In the genomic region with DNA sequence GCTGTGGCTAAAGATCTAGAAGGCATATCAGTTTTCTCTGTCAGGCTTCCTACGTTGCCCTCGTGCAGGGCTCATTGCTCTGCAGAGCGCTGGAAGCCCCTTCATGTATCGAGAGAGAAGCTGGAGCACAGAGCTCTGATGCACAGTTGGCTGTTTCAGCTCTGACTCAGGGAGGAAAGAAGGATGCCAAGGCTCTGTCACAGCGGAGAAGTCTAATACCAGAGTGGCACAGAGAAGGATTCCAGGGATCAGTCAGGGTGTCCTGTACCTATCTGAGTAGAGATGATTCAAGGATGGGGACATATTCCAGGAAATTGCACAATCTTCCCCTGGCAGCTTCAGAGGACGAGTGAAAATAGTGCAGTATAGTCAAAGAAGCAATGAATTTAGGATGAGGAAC, we compare ENCODE assay signal across 14 cellular contexts.
A peak's percentile ranks its signal among the peaks of the same experiment; 100 is the strongest.
DNase-seq lines count a peak whose midpoint lies in the region; ATAC-seq and TF ChIP-seq lines count a peak whose summit lies in the region.
"Had no signal": no experiment of that assay in that cellular context is flagged by ENCODE, and none has a peak within 500 bp of the region (broad histone marks: within the 10 kb centered on the region; RNA-seq: fewer than 3 reads in every experiment).

No MANE protein-coding gene starts in this region.

- H3K79me2 ChIP-seq in GM23248 (ENCODE audit: insufficient read depth) (no peaks in the 10 kb centered on the region), PC-3 (ENCODE audit: low read length) (no peaks in the 10 kb centered on the region)

- H3K9ac ChIP-seq in GM23248 (no peak overlapping the region), PC-3 (ENCODE audit: low read length) (no peak overlapping the region), neuronal stem cell (ENCODE audit: low read depth, low read length, poor library complexity) (no peak overlapping the region)

- H4K91ac ChIP-seq in neuronal stem cell (ENCODE audit: low read depth, low read length, poor library complexity), result no peak overlapping the region

- no peak overlapping the region for H3K27ac ChIP-seq in GM23248
- peak overlapping the region; percentile 34 for H3K27ac ChIP-seq in PC-3 (ENCODE audit: low read length)
- H3K27ac ChIP-seq in sigmoid colon, result peak overlapping the region in 3 of 4 donors; percentile 45 to 61 (median 60)
- no peak overlapping the region for H3K27ac ChIP-seq in neuronal stem cell (replicated peaks; ENCODE audit: low read length)
- H3K27ac ChIP-seq: epithelial cell of prostate, PC-9 had no signal

- H2BK5ac ChIP-seq in neuronal stem cell (ENCODE audit: low read length), result no peak overlapping the region

- H3K27me3 ChIP-seq in GM23248 (replicated peaks; ENCODE audit: insufficient read depth), result peaks cover 19% of the 10 kb centered on the region
- H3K27me3 ChIP-seq in PC-3 (ENCODE audit: low read length), result no peaks in the 10 kb centered on the region
- H3K27me3 ChIP-seq in sigmoid colon, result no peaks in the 10 kb centered on the region
- H3K27me3 ChIP-seq in neuronal stem cell (ENCODE audit: control insufficient read depth in 3 of 3, insufficient read depth in 3 of 3, low read depth in 1 of 3, low read length in 3 of 3), result no peaks in the 10 kb centered on the region

- H3K4me1 Mint-ChIP-seq in osteocyte (ENCODE audit: unreplicated experiment), result peaks cover 16% of the 10 kb centered on the region
- H3K4me1 Mint-ChIP-seq: CD8-positive, alpha-beta memory T cell; mesothelial cell of epicardium had no signal

- no peak overlapping the region for H3K27ac Mint-ChIP-seq in osteocyte (ENCODE audit: unreplicated experiment)
- H3K27ac Mint-ChIP-seq: activated CD8-positive, alpha-beta T cell treated with anti-CD3 and anti-CD28 coated beads for 36 hours; mesothelial cell of epicardium had no signal

- no peak overlapping the region for H2BK12ac ChIP-seq in neuronal stem cell (ENCODE audit: low read length)

- H3K4me1 ChIP-seq in GM23248 (ENCODE audit: insufficient read depth) (peaks cover 21% of the 10 kb centered on the region), PC-3 (ENCODE audit: insufficient read depth, low read length) (peaks cover 44% of the 10 kb centered on the region), sigmoid colon (peaks cover 0 to 45% (median 27%) of the 10 kb centered on the region in 4 donors), neuronal stem cell (ENCODE audit: control insufficient read depth in 2 of 2, insufficient read depth in 1 of 2, low read depth in 1 of 2, low read length in 2 of 2) (peaks cover 0 to 4% of the 10 kb centered on the region in 2 donors)

- no peak overlapping the region for H3K18ac ChIP-seq in neuronal stem cell (ENCODE audit: low read length)

- BruUV-seq in PC-3 (replicated peaks; lab: Mats Ljungman, UMichigan), result no TSS peak

- TF ChIP-seq POLR2A in sigmoid colon (IDR thresholded peaks at IDR 0.05), result no peak

- H3F3A ChIP-seq in GM23248 (ENCODE audit: insufficient read depth), result peaks cover 28% of the 10 kb centered on the region
- peaks cover 15% of the 10 kb centered on the region for H3F3A ChIP-seq in PC-3 (ENCODE audit: low read length, unreplicated experiment)

- intact Hi-C loops in PC-3 (cut with micrococcal nuclease), result loop anchor here (5.0 kb wide), 3 partner anchors 65 to 660 kb away; no protein-coding TSS in a partner anchor
- intact Hi-C loops in sigmoid colon (cut with DNase I), result no loop called here

- no peaks in the 10 kb centered on the region for H3K36me3 Mint-ChIP-seq in osteocyte (ENCODE audit: unreplicated experiment)
- H3K36me3 Mint-ChIP-seq: CD8-positive, alpha-beta memory T cell had no signal

- no peak overlapping the region for H2BK15ac ChIP-seq in neuronal stem cell (ENCODE audit: low read length)

- H3K14ac ChIP-seq in neuronal stem cell (ENCODE audit: low read length), result no peak overlapping the region

- no peak overlapping the region for H3K4ac ChIP-seq in neuronal stem cell (ENCODE audit: low read length)

- TF ChIP-seq EP300 in sigmoid colon (IDR thresholded peaks at IDR 0.05), result peak in 1 of 4 donors; percentile 40

- POLR2A ChIA-PET in PC-3 (lab: Charles Lee; ENCODE audit: unreplicated experiment), result no interaction called here

- H4K20me1 ChIP-seq in GM23248 (ENCODE audit: insufficient read depth), result no peaks in the 10 kb centered on the region
- no peaks in the 10 kb centered on the region for H4K20me1 ChIP-seq in PC-3 (ENCODE audit: low read length)

- no peak overlapping the region for H4K8ac ChIP-seq in neuronal stem cell (ENCODE audit: low read depth, low read length)

- TF ChIP-seq CTCF in PC-3 (conservative IDR thresholded peaks at IDR 0.05; ENCODE audit: low read depth, low read length) (no peak), fibroblast of mammary gland (conservative IDR thresholded peaks at IDR 0.05; ENCODE audit: control insufficient read depth, insufficient read depth, low read depth, low read length) (no peak), sigmoid colon (IDR thresholded peaks at IDR 0.05) (no peak), osteocyte (IDR thresholded peaks at IDR 0.05) (no peak)

- H3K4me2 ChIP-seq in GM23248 (ENCODE audit: unreplicated experiment) (peak overlapping the region; percentile 46), PC-3 (ENCODE audit: low read length) (peak overlapping the region; percentile 61), neuronal stem cell (ENCODE audit: insufficient read depth, low read length, poor library complexity, severe bottlenecking) (no peak overlapping the region)
- H3K4me2 ChIP-seq: PC-9 had no signal

- H3K9me3 Mint-ChIP-seq in osteocyte (ENCODE audit: unreplicated experiment), result no peaks in the 10 kb centered on the region
- H3K9me3 Mint-ChIP-seq: activated CD8-positive, alpha-beta T cell treated with anti-CD3 and anti-CD28 coated beads for 36 hours; mesothelial cell of epicardium had no signal

- H3K36me3 ChIP-seq in GM23248 (ENCODE audit: low read depth) (no peaks in the 10 kb centered on the region), PC-3 (ENCODE audit: low read depth, low read length) (no peaks in the 10 kb centered on the region), sigmoid colon (peaks cover 0 to 20% (median 7%) of the 10 kb centered on the region in 4 donors), neuronal stem cell (replicated peaks in 1 of 2; ENCODE audit: control insufficient read depth in 2 of 2, insufficient read depth in 2 of 2, low read length in 2 of 2) (no peaks in the 10 kb centered on the region)

- peaks cover 14% of the 10 kb centered on the region for H3K27me3 Mint-ChIP-seq in osteocyte (ENCODE audit: unreplicated experiment)

- H3K9me2 ChIP-seq in GM23248 (ENCODE audit: insufficient read depth), result no peaks in the 10 kb centered on the region
- no peaks in the 10 kb centered on the region for H3K9me2 ChIP-seq in PC-3 (replicated peaks; ENCODE audit: low read length)

- CTCF ChIA-PET in PC-3 (lab: Charles Lee), result interaction anchor here (1.5 kb wide), 1 partner anchor 40 kb away, joined by 6 read pairs; no protein-coding TSS in a partner anchor

- 21 to 22% methylated on average over 6 of the region's 6 CpGs for WGBS in GM23248 (ENCODE audit: low coverage in 1 of 2, low lambda C conversion rate in 2 of 2, missing lambda C conversion rate in 2 of 2), 2 experiments
- 78 to 90% methylated on average over 6 of the region's 6 CpGs for WGBS in sigmoid colon, 2 donors
- no CpG with 5 or more reads among the region's 6 CpGs for WGBS in neuronal stem cell (ENCODE audit: extremely low coverage in 2 of 2, insufficient read length in 2 of 2, insufficient replicate concordance in 1 of 2), 2 donors

- H2AFZ ChIP-seq in GM23248 (no peak overlapping the region), PC-3 (ENCODE audit: low read length) (peak overlapping the region; percentile 10), neuronal stem cell (ENCODE audit: low read length) (no peak overlapping the region)
- H2AFZ ChIP-seq: PC-9 had no signal

- no peak overlapping the region for H2BK120ac ChIP-seq in neuronal stem cell (ENCODE audit: low read depth, low read length)

- ATAC-seq in PC-3 (peak; percentile 69), GM18858 (IDR thresholded peaks at IDR 0.05; ENCODE audit: unreplicated experiment) (no peak)
- ATAC-seq: activated CD8-positive, alpha-beta T cell treated with anti-CD3 and anti-CD28 coated beads for 36 hours had no signal

- H3K23ac ChIP-seq in neuronal stem cell (ENCODE audit: low read depth, low read length, poor library complexity), result no peak overlapping the region

- no peaks in the 10 kb centered on the region for H3K79me1 ChIP-seq in neuronal stem cell (ENCODE audit: low read depth, low read length)

- in situ Hi-C loops in GM23248 (cut with MboI), result no loop called here

- H2AK5ac ChIP-seq in neuronal stem cell (ENCODE audit: low read depth, low read length), result no peak overlapping the region

- H3K4me3 Mint-ChIP-seq in osteocyte (ENCODE audit: unreplicated experiment), result no peak overlapping the region
- H3K4me3 Mint-ChIP-seq: activated CD8-positive, alpha-beta T cell treated with anti-CD3 and anti-CD28 coated beads for 36 hours; CD8-positive, alpha-beta memory T cell; mesothelial cell of epicardium had no signal

- H3K4me3 ChIP-seq in GM23248, result 0 out of 2 replicates have a peak overlapping the region, but pooled peaks have one; percentile 25
- H3K4me3 ChIP-seq in PC-3 (ENCODE audit: low read length), result peak overlapping the region; percentile 6; the same call in 1 of the 2 replicates
- no peak overlapping the region for H3K4me3 ChIP-seq in fibroblast of mammary gland (ENCODE audit: control insufficient read depth, low read depth, low read length)
- H3K4me3 ChIP-seq in sigmoid colon, result no peak overlapping the region
- H3K4me3 ChIP-seq in neuronal stem cell (ENCODE audit: low read length in 2 of 2), result no peak overlapping the region
- H3K4me3 ChIP-seq: PC-9 had no signal

- H3K9me3 ChIP-seq in GM23248 (ENCODE audit: low read depth) (no peaks in the 10 kb centered on the region), PC-3 (ENCODE audit: low read length) (no peaks in the 10 kb centered on the region), sigmoid colon (no peaks in the 10 kb centered on the region), neuronal stem cell (replicated peaks in 1 of 2; ENCODE audit: control insufficient read depth in 2 of 2, insufficient read depth in 1 of 2, low read depth in 1 of 2, low read length in 2 of 2) (no peaks in the 10 kb centered on the region)

- DNase-seq in GM23248 (peak; percentile 79), PC-3 (peak; percentile 94), fibroblast of mammary gland (ENCODE audit: low read depth) (peak; percentile 79), sigmoid colon (peak; percentile 72), CD1c-positive myeloid dendritic cell (ENCODE audit: extremely low spot score) (no peak), osteocyte (ENCODE audit: extremely low spot score, unreplicated experiment) (no peak), neuronal stem cell (ENCODE audit: low spot score) (no peak)
- DNase-seq: activated CD8-positive, alpha-beta T cell treated with anti-CD3 and anti-CD28 coated beads for 36 hours; CD8-positive, alpha-beta memory T cell; Kasumi-1; PC-9 had no signal

Comparison
In these comparisons a context has a peak if more than half of its experiments do, and no peak if none do; other contexts are left out.
1. DNase-seq: peak in GM23248 (single experiment), PC-3 (single experiment), fibroblast of mammary gland (single experiment) and sigmoid colon (single experiment); none in CD1c-positive myeloid dendritic cell (single experiment), osteocyte (single experiment) and neuronal stem cell (single experiment).
2. H3K27ac ChIP-seq: peak in PC-3 (single experiment) and sigmoid colon (3 of 4); none in GM23248 (single experiment) and neuronal stem cell (single experiment).
3. H3K4me3 ChIP-seq: peak in GM23248 (single experiment) and PC-3 (single experiment); none in fibroblast of mammary gland (single experiment), sigmoid colon (0 of 4) and neuronal stem cell (0 of 2).